In genomic region chr9:90871327-90871935, GRCh38 we compare ENCODE assay signal across 22 cellular contexts.
A peak's percentile ranks its signal among the peaks of the same experiment; 100 is the strongest.
DNase-seq lines count a peak whose midpoint lies in the region; ATAC-seq and TF ChIP-seq lines count a peak whose summit lies in the region.
"Had no signal": no experiment of that assay in that cellular context is flagged by ENCODE, and none has a peak within 500 bp of the region (broad histone marks: within the 10 kb centered on the region; RNA-seq: fewer than 3 reads in every experiment).

No MANE protein-coding gene starts in this region.

- in situ Hi-C loops in Panc1 (cut with HindIII; ENCODE audit: low pct_unique_long_range_greater_than_20kb, low sequenced_read_pairs) = no loop called here

- no peaks in the 10 kb centered on the region for H3K4me1 ChIP-seq in Panc1 (ENCODE audit: control insufficient read depth, insufficient read depth, low read length)
- H3K4me1 ChIP-seq: BE2C, Caco-2, gastroesophageal sphincter, uterus had no signal

- H3K27ac ChIP-seq in Panc1 (ENCODE audit: low read length) = no peak overlapping the region
- H3K27ac ChIP-seq in substantia nigra (ENCODE audit: low read depth, low read length, poor library complexity, severe bottlenecking) = no peak overlapping the region
- H3K27ac ChIP-seq: esophagus squamous epithelium, gastroesophageal sphincter, RWPE1, sigmoid colon, uterus had no signal

- H3K27ac Mint-ChIP-seq in type B pancreatic cell = no peak overlapping the region
- H3K27ac Mint-ChIP-seq: activated T-helper 1 cell treated with anti-CD3 and anti-CD28 coated beads, Interleukin-12 subunit alpha, Interleukin-12 subunit beta, Interleukin-2, Interleukin-4 antibody, amounts not matched to agents 30 ng/mL and 10 ng/mL and 1 ng/mL, durations not matched to agents 14 hours and 24 hours and 36 hours; immature natural killer cell; stimulated activated naive B cell treated with anti-CD40 and anti-IgM and Interleukin-4, amounts not matched to agents 10 μg/mL and 1 μg/mL and 100 μg/mL, for 72 hours had no signal

- peak; percentile 31; the same call in 1 of the 2 replicates for TF ChIP-seq CTCF in Panc1 (IDR thresholded peaks at IDR 0.05)
- no peak for TF ChIP-seq CTCF in fibroblast of mammary gland (conservative IDR thresholded peaks at IDR 0.05; ENCODE audit: control insufficient read depth, insufficient read depth, low read depth, low read length)
- peak; percentile 27 for TF ChIP-seq CTCF in type B pancreatic cell (conservative IDR thresholded peaks at IDR 0.05)

- H3K36me3 Mint-ChIP-seq in type B pancreatic cell = peaks cover 8% of the 10 kb centered on the region

- no peaks in the 10 kb centered on the region for H3K27me3 ChIP-seq in Panc1 (ENCODE audit: control insufficient read depth, insufficient read depth, low read length)
- H3K27me3 ChIP-seq: esophagus squamous epithelium, gastroesophageal sphincter, sigmoid colon, uterus had no signal

- no peaks in the 10 kb centered on the region for H3K9me3 Mint-ChIP-seq in type B pancreatic cell
- H3K9me3 Mint-ChIP-seq: activated T-helper 1 cell treated with anti-CD3 and anti-CD28 coated beads, Interleukin-12 subunit alpha, Interleukin-12 subunit beta, Interleukin-2, Interleukin-4 antibody, amounts not matched to agents 30 ng/mL and 10 ng/mL and 1 ng/mL, durations not matched to agents 14 hours and 24 hours and 36 hours; immature natural killer cell; stimulated activated naive B cell treated with anti-CD40 and anti-IgM and Interleukin-4, amounts not matched to agents 10 μg/mL and 1 μg/mL and 100 μg/mL, for 72 hours had no signal

- POLR2A ChIA-PET in Panc1 (lab: Charles Lee) = no interaction called here

- H3K4me3 ChIP-seq in Panc1 (ENCODE audit: low read depth in 2 of 2, low read length in 2 of 2) = no peak overlapping the region
- H3K4me3 ChIP-seq in fibroblast of mammary gland (ENCODE audit: control insufficient read depth, low read depth, low read length) = no peak overlapping the region
- H3K4me3 ChIP-seq: esophagus squamous epithelium, gastroesophageal sphincter, psoas muscle, sigmoid colon, uterus had no signal

- peaks cover 4% of the 10 kb centered on the region for H3K4me1 Mint-ChIP-seq in type B pancreatic cell (ENCODE audit: unreplicated experiment)

- no peaks in the 10 kb centered on the region for H3K27me3 Mint-ChIP-seq in type B pancreatic cell
- H3K27me3 Mint-ChIP-seq: stimulated activated naive B cell treated with anti-CD40 and anti-IgM and Interleukin-4, amounts not matched to agents 10 μg/mL and 1 μg/mL and 100 μg/mL, for 72 hours had no signal

- CTCF ChIA-PET in Panc1 (lab: Charles Lee) = no interaction called here

- no peak for ATAC-seq in Panc1
- ATAC-seq: gastroesophageal sphincter had no signal

- no TSS peak for BruUV-seq in Panc1 (replicated peaks; lab: Mats Ljungman, UMichigan)

- intact Hi-C loops in Panc1 (cut with micrococcal nuclease; ENCODE audit: unreplicated experiment) = loop anchor here (10.0 kb wide), 2 partner anchors 647 to 727 kb away; no protein-coding TSS in a partner anchor

- no peaks in the 10 kb centered on the region for H3K36me3 ChIP-seq in Panc1 (ENCODE audit: control insufficient read depth, insufficient read depth, low read length)
- H3K36me3 ChIP-seq: BE2C, gastroesophageal sphincter, sigmoid colon, uterus had no signal

- DNase-seq in activated CD8-positive, alpha-beta memory T cell treated with anti-CD3 and anti-CD28 coated beads for 24 hours = peak; percentile 17
- no peak for DNase-seq in activated CD8-positive, alpha-beta memory T cell treated with anti-CD3 and anti-CD28 coated beads, Interleukin-2, amount 50 U/mL, for 48 hours
- no peak for DNase-seq in Panc1 (ENCODE audit: low read depth, low spot score)
- peak; percentile 2 for DNase-seq in fibroblast of mammary gland (ENCODE audit: low read depth)
- no peak for DNase-seq in type B pancreatic cell (ENCODE audit: extremely low spot score, unreplicated experiment)
- DNase-seq in hypothalamus (lab: John Stamatoyannopoulos, UW) = no peak
- no peak for DNase-seq in substantia nigra (lab: John Stamatoyannopoulos, UW)
- no peak for DNase-seq in NK-92 (lab: John Stamatoyannopoulos, UW; ENCODE audit: unreplicated experiment)
- DNase-seq: DMS79; esophagus squamous epithelium; NCI-H1417 treated with DMSO at 0.1 percent for 48 hours; psoas muscle; sigmoid colon; stimulated activated naive B cell treated with anti-CD40 and anti-IgM and Interleukin-4, amounts not matched to agents 10 μg/mL and 1 μg/mL and 100 μg/mL, for 72 hours had no signal

- no peak overlapping the region for H3K4me3 Mint-ChIP-seq in type B pancreatic cell
- H3K4me3 Mint-ChIP-seq: activated T-helper 1 cell treated with anti-CD3 and anti-CD28 coated beads, Interleukin-12 subunit alpha, Interleukin-12 subunit beta, Interleukin-2, Interleukin-4 antibody, amounts not matched to agents 30 ng/mL and 10 ng/mL and 1 ng/mL, durations not matched to agents 14 hours and 24 hours and 36 hours; immature natural killer cell; stimulated activated naive B cell treated with anti-CD40 and anti-IgM and Interleukin-4, amounts not matched to agents 10 μg/mL and 1 μg/mL and 100 μg/mL, for 72 hours had no signal

- no peaks in the 10 kb centered on the region for H3K9me3 ChIP-seq in Panc1 (ENCODE audit: control insufficient read depth, insufficient read depth, low read depth, low read length)
- H3K9me3 ChIP-seq: BE2C, Caco-2, esophagus squamous epithelium, gastroesophageal sphincter, psoas muscle, sigmoid colon, SK-N-SH, uterus had no signal

Comparison
In these comparisons a context has a peak if more than half of its experiments do, and no peak if none do; other contexts are left out.
1. DNase-seq: peak in activated CD8-positive, alpha-beta memory T cell treated with anti-CD3 and anti-CD28 coated beads for 24 hours (single experiment) and fibroblast of mammary gland (single experiment); none in activated CD8-positive, alpha-beta memory T cell treated with anti-CD3 and anti-CD28 coated beads, Interleukin-2, amount 50 U/mL, for 48 hours (single experiment), Panc1 (single experiment), type B pancreatic cell (single experiment), hypothalamus (0 of 51), substantia nigra (0 of 49) and NK-92 (single experiment).